In genomic region chr14:33631021-33631420, GRCh38 we compare ENCODE assay signal across 3 cellular contexts.
TF ChIP-seq lines count a peak whose summit lies in the region.

No MANE protein-coding gene starts in this region.

TF ChIP-seq in SK-N-SH, 30 proteins besides CTCF, POLR2A, EP300 and RAD21 (continued from another document):
- peak; percentile 37; the same call in 1 of the 2 replicates for TF ChIP-seq JUND (IDR thresholded peaks at IDR 0.05)
- TF ChIP-seq TEAD4 (IDR thresholded peaks at IDR 0.05; ENCODE audit: borderline replicate concordance, insufficient read depth) = no peak
- TF ChIP-seq EZH2phosphoT487 (IDR thresholded peaks at IDR 0.05; ENCODE audit: borderline replicate concordance, low read depth) = no peak

TF ChIP-seq in SK-N-SH treated with all-trans-retinoic acid at 6 μM for 48 hours, 23 proteins besides CTCF, POLR2A, EP300 and RAD21 (continued from another document):
- TF ChIP-seq, protein P1, sequence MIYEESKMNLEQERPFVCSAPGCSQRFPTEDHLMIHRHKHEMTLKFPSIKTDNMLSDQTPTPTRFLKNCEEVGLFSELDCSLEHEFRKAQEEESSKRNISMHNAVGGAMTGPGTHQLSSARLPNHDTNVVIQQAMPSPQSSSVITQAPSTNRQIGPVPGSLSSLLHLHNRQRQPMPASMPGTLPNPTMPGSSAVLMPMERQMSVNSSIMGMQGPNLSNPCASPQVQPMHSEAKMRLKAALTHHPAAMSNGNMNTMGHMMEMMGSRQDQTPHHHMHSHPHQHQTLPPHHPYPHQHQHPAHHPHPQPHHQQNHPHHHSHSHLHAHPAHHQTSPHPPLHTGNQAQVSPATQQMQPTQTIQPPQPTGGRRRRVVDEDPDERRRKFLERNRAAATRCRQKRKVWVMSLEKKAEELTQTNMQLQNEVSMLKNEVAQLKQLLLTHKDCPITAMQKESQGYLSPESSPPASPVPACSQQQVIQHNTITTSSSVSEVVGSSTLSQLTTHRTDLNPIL (CRISPR knock-in tag; IDR thresholded peaks at IDR 0.05; ENCODE audit: low read depth) = no peak
- no peak for TF ChIP-seq POU6F1 (CRISPR knock-in tag; IDR thresholded peaks at IDR 0.05; ENCODE audit: borderline replicate concordance, low read depth)
- no peak for TF ChIP-seq PPARA (CRISPR knock-in tag; IDR thresholded peaks at IDR 0.05; ENCODE audit: borderline replicate concordance)
- no peak for TF ChIP-seq ISL1 (CRISPR knock-in tag; IDR thresholded peaks at IDR 0.05)
- no peak for TF ChIP-seq ZNF8 (CRISPR knock-in tag; IDR thresholded peaks at IDR 0.05)
- no peak for TF ChIP-seq ARNTL (CRISPR knock-in tag; IDR thresholded peaks at IDR 0.05; ENCODE audit: borderline replicate concordance, low read depth)
- no peak for TF ChIP-seq ZFP3 (CRISPR knock-in tag; IDR thresholded peaks at IDR 0.05)
- TF ChIP-seq ZNF565 (CRISPR knock-in tag; conservative IDR thresholded peaks at IDR 0.05; ENCODE audit: low read depth) = no peak
- TF ChIP-seq, protein P2, sequence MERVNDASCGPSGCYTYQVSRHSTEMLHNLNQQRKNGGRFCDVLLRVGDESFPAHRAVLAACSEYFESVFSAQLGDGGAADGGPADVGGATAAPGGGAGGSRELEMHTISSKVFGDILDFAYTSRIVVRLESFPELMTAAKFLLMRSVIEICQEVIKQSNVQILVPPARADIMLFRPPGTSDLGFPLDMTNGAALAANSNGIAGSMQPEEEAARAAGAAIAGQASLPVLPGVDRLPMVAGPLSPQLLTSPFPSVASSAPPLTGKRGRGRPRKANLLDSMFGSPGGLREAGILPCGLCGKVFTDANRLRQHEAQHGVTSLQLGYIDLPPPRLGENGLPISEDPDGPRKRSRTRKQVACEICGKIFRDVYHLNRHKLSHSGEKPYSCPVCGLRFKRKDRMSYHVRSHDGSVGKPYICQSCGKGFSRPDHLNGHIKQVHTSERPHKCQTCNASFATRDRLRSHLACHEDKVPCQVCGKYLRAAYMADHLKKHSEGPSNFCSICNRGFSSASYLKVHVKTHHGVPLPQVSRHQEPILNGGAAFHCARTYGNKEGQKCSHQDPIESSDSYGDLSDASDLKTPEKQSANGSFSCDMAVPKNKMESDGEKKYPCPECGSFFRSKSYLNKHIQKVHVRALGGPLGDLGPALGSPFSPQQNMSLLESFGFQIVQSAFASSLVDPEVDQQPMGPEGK (CRISPR knock-in tag; IDR thresholded peaks at IDR 0.05; ENCODE audit: borderline replicate concordance) = no peak
- TF ChIP-seq GLIS3 (CRISPR knock-in tag; IDR thresholded peaks at IDR 0.05) = no peak
- TF ChIP-seq TCF4 (CRISPR knock-in tag; IDR thresholded peaks at IDR 0.05; ENCODE audit: borderline replicate concordance) = no peak
- TF ChIP-seq ZFP30 (CRISPR knock-in tag; IDR thresholded peaks at IDR 0.05) = no peak
- no peak for TF ChIP-seq BACH2 (CRISPR knock-in tag; IDR thresholded peaks at IDR 0.05; ENCODE audit: borderline replicate concordance)
- no peak for TF ChIP-seq TOX (CRISPR knock-in tag; IDR thresholded peaks at IDR 0.05; ENCODE audit: borderline replicate concordance)
- no peak for TF ChIP-seq CSRNP3 (CRISPR knock-in tag; IDR thresholded peaks at IDR 0.05)

TF ChIP-seq in GM23338, 12 proteins besides CTCF, POLR2A, EP300 and RAD21 (continued from another document):
- TF ChIP-seq, protein P3, sequence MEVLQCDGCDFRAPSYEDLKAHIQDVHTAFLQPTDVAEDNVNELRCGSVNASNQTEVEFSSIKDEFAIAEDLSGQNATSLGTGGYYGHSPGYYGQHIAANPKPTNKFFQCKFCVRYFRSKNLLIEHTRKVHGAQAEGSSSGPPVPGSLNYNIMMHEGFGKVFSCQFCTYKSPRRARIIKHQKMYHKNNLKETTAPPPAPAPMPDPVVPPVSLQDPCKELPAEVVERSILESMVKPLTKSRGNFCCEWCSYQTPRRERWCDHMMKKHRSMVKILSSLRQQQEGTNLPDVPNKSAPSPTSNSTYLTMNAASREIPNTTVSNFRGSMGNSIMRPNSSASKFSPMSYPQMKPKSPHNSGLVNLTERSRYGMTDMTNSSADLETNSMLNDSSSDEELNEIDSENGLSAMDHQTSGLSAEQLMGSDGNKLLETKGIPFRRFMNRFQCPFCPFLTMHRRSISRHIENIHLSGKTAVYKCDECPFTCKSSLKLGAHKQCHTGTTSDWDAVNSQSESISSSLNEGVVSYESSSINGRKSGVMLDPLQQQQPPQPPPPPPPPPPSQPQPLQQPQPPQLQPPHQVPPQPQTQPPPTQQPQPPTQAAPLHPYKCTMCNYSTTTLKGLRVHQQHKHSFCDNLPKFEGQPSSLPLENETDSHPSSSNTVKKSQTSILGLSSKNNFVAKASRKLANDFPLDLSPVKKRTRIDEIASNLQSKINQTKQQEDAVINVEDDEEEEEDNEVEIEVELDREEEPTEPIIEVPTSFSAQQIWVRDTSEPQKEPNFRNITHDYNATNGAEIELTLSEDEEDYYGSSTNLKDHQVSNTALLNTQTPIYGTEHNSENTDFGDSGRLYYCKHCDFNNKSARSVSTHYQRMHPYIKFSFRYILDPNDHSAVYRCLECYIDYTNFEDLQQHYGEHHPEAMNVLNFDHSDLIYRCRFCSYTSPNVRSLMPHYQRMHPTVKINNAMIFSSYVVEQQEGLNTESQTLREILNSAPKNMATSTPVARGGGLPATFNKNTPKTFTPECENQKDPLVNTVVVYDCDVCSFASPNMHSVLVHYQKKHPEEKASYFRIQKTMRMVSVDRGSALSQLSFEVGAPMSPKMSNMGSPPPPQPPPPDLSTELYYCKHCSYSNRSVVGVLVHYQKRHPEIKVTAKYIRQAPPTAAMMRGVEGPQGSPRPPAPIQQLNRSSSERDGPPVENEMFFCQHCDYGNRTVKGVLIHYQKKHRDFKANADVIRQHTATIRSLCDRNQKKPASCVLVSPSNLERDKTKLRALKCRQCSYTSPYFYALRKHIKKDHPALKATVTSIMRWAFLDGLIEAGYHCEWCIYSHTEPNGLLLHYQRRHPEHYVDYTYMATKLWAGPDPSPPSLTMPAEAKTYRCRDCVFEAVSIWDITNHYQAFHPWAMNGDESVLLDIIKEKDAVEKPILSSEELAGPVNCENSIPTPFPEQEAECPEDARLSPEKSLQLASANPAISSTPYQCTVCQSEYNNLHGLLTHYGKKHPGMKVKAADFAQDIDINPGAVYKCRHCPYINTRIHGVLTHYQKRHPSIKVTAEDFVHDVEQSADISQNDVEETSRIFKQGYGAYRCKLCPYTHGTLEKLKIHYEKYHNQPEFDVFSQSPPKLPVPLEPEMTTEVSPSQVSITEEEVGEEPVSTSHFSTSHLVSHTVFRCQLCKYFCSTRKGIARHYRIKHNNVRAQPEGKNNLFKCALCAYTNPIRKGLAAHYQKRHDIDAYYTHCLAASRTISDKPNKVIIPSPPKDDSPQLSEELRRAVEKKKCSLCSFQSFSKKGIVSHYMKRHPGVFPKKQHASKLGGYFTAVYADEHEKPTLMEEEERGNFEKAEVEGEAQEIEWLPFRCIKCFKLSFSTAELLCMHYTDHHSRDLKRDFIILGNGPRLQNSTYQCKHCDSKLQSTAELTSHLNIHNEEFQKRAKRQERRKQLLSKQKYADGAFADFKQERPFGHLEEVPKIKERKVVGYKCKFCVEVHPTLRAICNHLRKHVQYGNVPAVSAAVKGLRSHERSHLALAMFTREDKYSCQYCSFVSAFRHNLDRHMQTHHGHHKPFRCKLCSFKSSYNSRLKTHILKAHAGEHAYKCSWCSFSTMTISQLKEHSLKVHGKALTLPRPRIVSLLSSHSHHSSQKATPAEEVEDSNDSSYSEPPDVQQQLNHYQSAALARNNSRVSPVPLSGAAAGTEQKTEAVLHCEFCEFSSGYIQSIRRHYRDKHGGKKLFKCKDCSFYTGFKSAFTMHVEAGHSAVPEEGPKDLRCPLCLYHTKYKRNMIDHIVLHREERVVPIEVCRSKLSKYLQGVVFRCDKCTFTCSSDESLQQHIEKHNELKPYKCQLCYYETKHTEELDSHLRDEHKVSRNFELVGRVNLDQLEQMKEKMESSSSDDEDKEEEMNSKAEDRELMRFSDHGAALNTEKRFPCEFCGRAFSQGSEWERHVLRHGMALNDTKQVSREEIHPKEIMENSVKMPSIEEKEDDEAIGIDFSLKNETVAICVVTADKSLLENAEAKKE (CRISPR knock-in tag; IDR thresholded peaks at IDR 0.05) = no peak
- TF ChIP-seq, protein P4, sequence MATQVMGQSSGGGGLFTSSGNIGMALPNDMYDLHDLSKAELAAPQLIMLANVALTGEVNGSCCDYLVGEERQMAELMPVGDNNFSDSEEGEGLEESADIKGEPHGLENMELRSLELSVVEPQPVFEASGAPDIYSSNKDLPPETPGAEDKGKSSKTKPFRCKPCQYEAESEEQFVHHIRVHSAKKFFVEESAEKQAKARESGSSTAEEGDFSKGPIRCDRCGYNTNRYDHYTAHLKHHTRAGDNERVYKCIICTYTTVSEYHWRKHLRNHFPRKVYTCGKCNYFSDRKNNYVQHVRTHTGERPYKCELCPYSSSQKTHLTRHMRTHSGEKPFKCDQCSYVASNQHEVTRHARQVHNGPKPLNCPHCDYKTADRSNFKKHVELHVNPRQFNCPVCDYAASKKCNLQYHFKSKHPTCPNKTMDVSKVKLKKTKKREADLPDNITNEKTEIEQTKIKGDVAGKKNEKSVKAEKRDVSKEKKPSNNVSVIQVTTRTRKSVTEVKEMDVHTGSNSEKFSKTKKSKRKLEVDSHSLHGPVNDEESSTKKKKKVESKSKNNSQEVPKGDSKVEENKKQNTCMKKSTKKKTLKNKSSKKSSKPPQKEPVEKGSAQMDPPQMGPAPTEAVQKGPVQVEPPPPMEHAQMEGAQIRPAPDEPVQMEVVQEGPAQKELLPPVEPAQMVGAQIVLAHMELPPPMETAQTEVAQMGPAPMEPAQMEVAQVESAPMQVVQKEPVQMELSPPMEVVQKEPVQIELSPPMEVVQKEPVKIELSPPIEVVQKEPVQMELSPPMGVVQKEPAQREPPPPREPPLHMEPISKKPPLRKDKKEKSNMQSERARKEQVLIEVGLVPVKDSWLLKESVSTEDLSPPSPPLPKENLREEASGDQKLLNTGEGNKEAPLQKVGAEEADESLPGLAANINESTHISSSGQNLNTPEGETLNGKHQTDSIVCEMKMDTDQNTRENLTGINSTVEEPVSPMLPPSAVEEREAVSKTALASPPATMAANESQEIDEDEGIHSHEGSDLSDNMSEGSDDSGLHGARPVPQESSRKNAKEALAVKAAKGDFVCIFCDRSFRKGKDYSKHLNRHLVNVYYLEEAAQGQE (IDR thresholded peaks at IDR 0.05; ENCODE audit: unreplicated experiment) = no peak
- no peak for TF ChIP-seq STAT1 (IDR thresholded peaks at IDR 0.05; ENCODE audit: unreplicated experiment)
